Comparison of ENCODE assay signal across 1 cellular context in genomic region chr10:89520711-89521110, GRCh38.
TF ChIP-seq lines count a peak whose summit lies in the region.

No MANE protein-coding gene starts in this region.

TF ChIP-seq in IMR-90, 13 proteins besides CTCF, POLR2A, EP300 and RAD21 (continued from another document):
- TF ChIP-seq NFE2L2 (IDR thresholded peaks at IDR 0.05; ENCODE audit: low read depth, low read length), result no peak
- no peak for TF ChIP-seq MXI1 (IDR thresholded peaks at IDR 0.05; ENCODE audit: borderline replicate concordance, low read depth, low read length)
- TF ChIP-seq CEBPB (IDR thresholded peaks at IDR 0.05; ENCODE audit: low read depth, low read length), result no peak
